ENCODE assay signal across 3 cellular contexts in genomic region chr2:96053385-96053784, GRCh38. TPM values are rescaled to one million over a fixed set of nuclear protein-coding genes. Genes with fewer than 3 reads are reported as not detected.
"Had no signal": no experiment of that assay in that cellular context is flagged by ENCODE, and none has a peak within 500 bp of the region (broad histone marks: within the 10 kb centered on the region; RNA-seq: fewer than 3 reads in every experiment).

No MANE protein-coding gene starts in this region.

RNA-seq across cellular contexts. Expression of gene GPAT2, which starts 18.7 kb away (rescaled TPM):
- total RNA-seq: M059J, PC-3, SK-MEL-5 had no signal
